In the genomic region with DNA sequence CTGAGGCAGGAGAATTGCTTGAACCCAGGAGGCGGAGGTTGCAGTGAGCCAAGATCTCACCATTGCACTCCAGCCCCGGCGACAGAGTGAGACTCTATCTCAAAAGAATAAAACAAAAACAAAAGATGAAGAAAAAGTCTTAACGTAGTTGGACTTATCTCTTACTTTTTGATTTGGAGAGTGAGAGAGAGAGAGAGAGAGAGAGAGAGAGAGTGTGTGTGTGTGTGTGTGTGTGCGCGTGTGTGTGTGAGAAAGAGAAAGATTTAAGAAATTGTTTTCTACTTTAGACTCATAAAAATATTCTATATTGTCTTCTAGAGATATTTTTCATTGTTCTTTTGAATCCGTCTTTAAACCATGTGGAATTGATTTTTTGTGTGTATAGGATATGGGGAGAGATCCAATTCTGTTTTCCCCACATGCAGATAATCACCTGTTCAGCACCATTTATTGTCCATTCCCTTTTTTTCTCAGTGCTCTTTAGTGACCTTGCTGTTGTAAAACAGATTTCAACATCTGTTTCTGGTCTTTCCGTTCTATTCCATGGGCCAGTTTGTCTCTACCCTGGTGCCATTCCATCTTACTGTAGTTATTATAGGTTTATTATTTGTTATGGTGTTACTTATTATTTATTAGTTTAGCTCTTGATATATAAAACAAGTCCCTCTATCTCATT, we compare ENCODE assay signal across 15 cellular contexts.
"Had no signal": no experiment of that assay in that cellular context is flagged by ENCODE, and none has a peak within 500 bp of the region (broad histone marks: within the 10 kb centered on the region; RNA-seq: fewer than 3 reads in every experiment).

No MANE protein-coding gene starts in this region.

- H3K27me3 ChIP-seq: ascending aorta, breast epithelium, tibial artery, vagina had no signal

- ATAC-seq: effector memory CD8-positive, alpha-beta T cell had no signal

- H3K27ac ChIP-seq: ascending aorta, breast epithelium, tibial artery, vagina had no signal

- H3K9me3 Mint-ChIP-seq: effector memory CD8-positive, alpha-beta T cell; immature natural killer cell had no signal

- H3K36me3 ChIP-seq: breast epithelium had no signal

- H3K9me3 ChIP-seq: ascending aorta, breast epithelium, tibial artery, vagina had no signal

- H3K27me3 Mint-ChIP-seq: effector memory CD8-positive, alpha-beta T cell had no signal

- H3K4me3 Mint-ChIP-seq: effector memory CD8-positive, alpha-beta T cell; immature natural killer cell had no signal

- DNase-seq: activated CD4-positive, alpha-beta T cell treated with anti-CD3 and anti-CD28 coated beads, Interleukin-2, amount 50 U/mL, for 48 hours; activated gamma-delta T cell; activated T-cell treated with anti-CD3 and anti-CD28 coated beads, Interleukin-2, amount 50 U/mL, for 48 hours; dermis blood vessel endothelial cell; effector memory CD8-positive, alpha-beta T cell; head of caudate nucleus; immature natural killer cell; retina; stimulated activated CD4-positive, alpha-beta T cell treated with anti-CD3 and anti-CD28 coated beads, Interleukin-2, amount 100 ng/mL, for 48 hours; stimulated activated naive CD4-positive, alpha-beta T cell; tibial artery had no signal

- H3K4me3 ChIP-seq: ascending aorta, breast epithelium, lung, tibial artery, vagina had no signal

- H3K4me1 ChIP-seq: ascending aorta, breast epithelium, tibial artery had no signal
